ENCODE assay signal across 8 cellular contexts in genomic region chr3:4976109-4976508, GRCh38. TPM values are rescaled to one million over a fixed set of nuclear protein-coding genes. Genes with fewer than 3 reads are reported as not detected.
DNase-seq lines count a peak whose midpoint lies in the region; ATAC-seq and TF ChIP-seq lines count a peak whose summit lies in the region.

No MANE protein-coding gene starts in this region.

- H3K9me1 ChIP-seq in IMR-90 (ENCODE audit: insufficient read depth, low read length): no peaks in the 10 kb centered on the region

- peaks cover 6 to 13% of the 10 kb centered on the region in 2 experiments; a peak in 3 of 4 replicates for H3K79me1 ChIP-seq in IMR-90 (ENCODE audit: low read depth in 1 of 2, low read length in 2 of 2)

- peaks cover 42% of the 10 kb centered on the region for H3K4me1 Mint-ChIP-seq in T-helper 1 cell treated with Interleukin-12 subunit alpha and Interleukin-12 subunit beta and Interleukin-4 antibody, amounts not matched to agents 30 μg/mL and 1 μg/mL, for 36 hours (ENCODE audit: low read depth)
- H3K4me1 Mint-ChIP-seq in effector memory CD8-positive, alpha-beta T cell (ENCODE audit: low read depth in 2 of 2): peaks cover 28 to 35% of the 10 kb centered on the region in 2 donors
- H3K4me1 Mint-ChIP-seq in naive thymus-derived CD4-positive, alpha-beta T cell: peaks cover 13 to 41% (median 27%) of the 10 kb centered on the region in 7 donors

- H3K14ac ChIP-seq in IMR-90 (replicated peaks; ENCODE audit: low read depth, low read length): no peak overlapping the region

- peak overlapping the region; percentile 98 for H3K4me3 Mint-ChIP-seq in T-helper 1 cell treated with Interleukin-12 subunit alpha and Interleukin-12 subunit beta and Interleukin-4 antibody, amounts not matched to agents 30 μg/mL and 1 μg/mL, for 36 hours
- H3K4me3 Mint-ChIP-seq in effector memory CD8-positive, alpha-beta T cell: peak overlapping the region; percentile 99
- H3K4me3 Mint-ChIP-seq in naive thymus-derived CD4-positive, alpha-beta T cell: peak overlapping the region in 3 of 10 donors; percentile 90 to 100 (median 93)

- no peaks in the 10 kb centered on the region for H3K27me3 ChIP-seq in IMR-90 (ENCODE audit: control insufficient read depth, insufficient read depth, low read length)
- no peaks in the 10 kb centered on the region for H3K27me3 ChIP-seq in naive thymus-derived CD4-positive, alpha-beta T cell (ENCODE audit: control insufficient read depth in 2 of 2, insufficient read depth in 2 of 2, low read length in 2 of 2)

- no peak overlapping the region for H4K8ac ChIP-seq in IMR-90 (ENCODE audit: low read depth in 2 of 2, low read length in 2 of 2)

- no peak overlapping the region for H3K4me3 ChIP-seq in IMR-90 (ENCODE audit: insufficient read depth, low read depth, low read length)
- H3K4me3 ChIP-seq in naive thymus-derived CD4-positive, alpha-beta T cell (ENCODE audit: low read length): peak overlapping the region; percentile 71

- no peak overlapping the region for H3K9ac ChIP-seq in IMR-90 (ENCODE audit: low read depth, low read length)

- H4K5ac ChIP-seq in IMR-90 (ENCODE audit: low read depth, low read length): no peak overlapping the region

- TF ChIP-seq RAD21 in IMR-90 (IDR thresholded peaks at IDR 0.05; ENCODE audit: low read length): peak; percentile 66

- H3K4me2 ChIP-seq in IMR-90 (ENCODE audit: low read depth, low read length): no peak overlapping the region

- no peak overlapping the region for H3K27ac ChIP-seq in IMR-90 (ENCODE audit: insufficient read depth, low read length)
- no peak overlapping the region for H3K27ac ChIP-seq in naive thymus-derived CD4-positive, alpha-beta T cell (ENCODE audit: low read depth, low read length)

- no peaks in the 10 kb centered on the region for H3K36me3 ChIP-seq in IMR-90 (ENCODE audit: control insufficient read depth, insufficient read depth, low read length)
- H3K36me3 ChIP-seq in naive thymus-derived CD4-positive, alpha-beta T cell (ENCODE audit: control insufficient read depth in 2 of 3, insufficient read depth in 3 of 3, low read length in 3 of 3): no peaks in the 10 kb centered on the region

- H2BK120ac ChIP-seq in IMR-90 (ENCODE audit: low read depth, low read length): no peak overlapping the region

- H3K4me1 ChIP-seq in IMR-90 (ENCODE audit: control insufficient read depth, insufficient read depth, low read length): peaks cover 5% of the 10 kb centered on the region; the same call in 1 of the 2 replicates
- H3K4me1 ChIP-seq in naive thymus-derived CD4-positive, alpha-beta T cell (ENCODE audit: control insufficient read depth in 2 of 2, insufficient read depth in 2 of 2, low read length in 2 of 2): peaks cover 12 to 16% of the 10 kb centered on the region in 2 donors

- no peak overlapping the region for H2BK15ac ChIP-seq in IMR-90 (ENCODE audit: low read depth, low read length)

- no peak overlapping the region for H4K91ac ChIP-seq in IMR-90 (ENCODE audit: insufficient read depth, low read depth, low read length)

- H3K27ac Mint-ChIP-seq in T-helper 1 cell treated with Interleukin-12 subunit alpha and Interleukin-12 subunit beta and Interleukin-4 antibody, amounts not matched to agents 30 μg/mL and 1 μg/mL, for 36 hours: peak overlapping the region; percentile 99
- H3K27ac Mint-ChIP-seq in effector memory CD8-positive, alpha-beta T cell: peak overlapping the region; percentile 99 to 100
- peak overlapping the region in 4 of 9 donors; percentile 18 to 100 (median 64) for H3K27ac Mint-ChIP-seq in naive thymus-derived CD4-positive, alpha-beta T cell

- no peak overlapping the region for H3K56ac ChIP-seq in IMR-90 (ENCODE audit: extremely low read depth, insufficient read depth, low read length)

- peak; percentile 63 for TF ChIP-seq CTCF in IMR-90 (conservative IDR thresholded peaks at IDR 0.05; ENCODE audit: low read depth, low read length)

- peak overlapping the region; percentile 10 for H2AFZ ChIP-seq in IMR-90 (replicated peaks; ENCODE audit: low read length, poor library complexity)

- WGBS in IMR-90 (ENCODE audit: extremely low coverage in 2 of 2, insufficient read length in 1 of 2), 2 experiments: no CpG with 5 or more reads among the region's 4 CpGs

- no peaks in the 10 kb centered on the region for H4K20me1 ChIP-seq in IMR-90 (ENCODE audit: insufficient read depth, low read length)

- ATAC-seq in IMR-90 (ENCODE audit: low read depth) (no peak), GM21825 (IDR thresholded peaks at IDR 0.05; ENCODE audit: unreplicated experiment) (no peak), GM21367 (IDR thresholded peaks at IDR 0.05; ENCODE audit: unreplicated experiment) (no peak), GM19463 (IDR thresholded peaks at IDR 0.05; ENCODE audit: unreplicated experiment) (no peak)
- ATAC-seq in effector memory CD8-positive, alpha-beta T cell (replicated peaks): no peak
- ATAC-seq in naive thymus-derived CD4-positive, alpha-beta T cell: no peak

- CTCF ChIA-PET in IMR-90 (lab: Yijun Ruan, JAX): interaction anchor here (0.8 to 2.1 kb wide), 6 partner anchors 47 to 264 kb away, joined by 3 to 14 read pairs (median 4); no protein-coding TSS in a partner anchor
- CTCF ChIA-PET in naive thymus-derived CD4-positive, alpha-beta T cell (lab: Charles Lee): interaction anchor here (0.6 to 1.8 kb wide), 7 partner anchors 11 to 264 kb away, joined by 3 to 9 read pairs (median 3); no protein-coding TSS in a partner anchor

- no peak overlapping the region for H3K18ac ChIP-seq in IMR-90 (ENCODE audit: low read depth, low read length)

- no peak overlapping the region for H2BK5ac ChIP-seq in IMR-90 (ENCODE audit: low read depth, low read length, poor library complexity, severe bottlenecking)

- DNase-seq in DMS114 treated with DMSO at 0.1 percent for 48 hours (lab: John Stamatoyannopoulos, UW; ENCODE audit: unreplicated experiment) (peak; percentile 35), IMR-90 (peak; percentile 63)
- peak in 1 of 3 experiments; percentile 14 for DNase-seq in effector memory CD8-positive, alpha-beta T cell
- peak in 2 of 9 donors; percentile 14 to 18 for DNase-seq in naive thymus-derived CD4-positive, alpha-beta T cell

- H2AK9ac ChIP-seq in IMR-90 (replicated peaks; ENCODE audit: low read depth, low read length, poor library complexity): no peak overlapping the region

- H3K4ac ChIP-seq in IMR-90 (ENCODE audit: low read depth, low read length): no peak overlapping the region

- in situ Hi-C loops in IMR-90 (cut with MboI; ENCODE audit: low sequenced_read_pairs): loop anchor here (10.0 kb wide), 1 partner anchor 141 kb away; no protein-coding TSS in a partner anchor

- dilution Hi-C loops in IMR-90 (cut with HindIII; ENCODE audit: low sequenced_read_pairs, unreplicated experiment): no loop called here

- intact Hi-C loops in IMR-90 (cut with micrococcal nuclease): loop anchor here (1.0 to 5.0 kb wide), 3 partner anchors 134 to 320 kb away; no protein-coding TSS in a partner anchor
- intact Hi-C loops in naive thymus-derived CD4-positive, alpha-beta T cell (cut with micrococcal nuclease): loop anchor here in 1 of 2 donors (5.0 kb wide), 2 partner anchors 69 to 89 kb away; no protein-coding TSS in a partner anchor

- no peaks in the 10 kb centered on the region for H3K27me3 Mint-ChIP-seq in T-helper 1 cell treated with Interleukin-12 subunit alpha and Interleukin-12 subunit beta and Interleukin-4 antibody, amounts not matched to agents 30 μg/mL and 1 μg/mL, for 36 hours (ENCODE audit: low read depth)
- H3K27me3 Mint-ChIP-seq in effector memory CD8-positive, alpha-beta T cell: no peaks in the 10 kb centered on the region
- peaks cover 0 to 2% (median 0%) of the 10 kb centered on the region in 5 donors for H3K27me3 Mint-ChIP-seq in naive thymus-derived CD4-positive, alpha-beta T cell

- TF ChIP-seq POLR2A in IMR-90 (IDR thresholded peaks at IDR 0.05; ENCODE audit: low read depth, low read length): no peak

- H3K36me3 Mint-ChIP-seq in T-helper 1 cell treated with Interleukin-12 subunit alpha and Interleukin-12 subunit beta and Interleukin-4 antibody, amounts not matched to agents 30 μg/mL and 1 μg/mL, for 36 hours (ENCODE audit: low read depth): peaks cover 37% of the 10 kb centered on the region
- peaks cover 53% of the 10 kb centered on the region for H3K36me3 Mint-ChIP-seq in effector memory CD8-positive, alpha-beta T cell (ENCODE audit: insufficient read depth)
- peaks cover 0 to 39% (median 0%) of the 10 kb centered on the region in 5 donors for H3K36me3 Mint-ChIP-seq in naive thymus-derived CD4-positive, alpha-beta T cell

- H2AK5ac ChIP-seq in IMR-90 (ENCODE audit: low read depth, low read length): no peak overlapping the region

- BruUV-seq in IMR-90 (replicated peaks; lab: Mats Ljungman, UMichigan): no TSS peak

- H3K9me3 Mint-ChIP-seq in T-helper 1 cell treated with Interleukin-12 subunit alpha and Interleukin-12 subunit beta and Interleukin-4 antibody, amounts not matched to agents 30 μg/mL and 1 μg/mL, for 36 hours: peaks cover 19% of the 10 kb centered on the region
- H3K9me3 Mint-ChIP-seq in effector memory CD8-positive, alpha-beta T cell: no peaks in the 10 kb centered on the region
- H3K9me3 Mint-ChIP-seq in naive thymus-derived CD4-positive, alpha-beta T cell: peaks cover 0 to 9% (median 0%) of the 10 kb centered on the region in 11 donors

- no peaks in the 10 kb centered on the region for H3K9me3 ChIP-seq in IMR-90 (ENCODE audit: control insufficient read depth, insufficient read depth, low read length)
- no peaks in the 10 kb centered on the region for H3K9me3 ChIP-seq in naive thymus-derived CD4-positive, alpha-beta T cell (ENCODE audit: control insufficient read depth in 2 of 3, low read length in 3 of 3)

- H2BK20ac ChIP-seq in IMR-90 (ENCODE audit: low read depth, low read length): no peak overlapping the region

- no peak overlapping the region for H3K23ac ChIP-seq in IMR-90 (ENCODE audit: low read depth, low read length)

- POLR2A ChIA-PET in IMR-90 (lab: Charles Lee; ENCODE audit: unreplicated experiment): no interaction called here
- POLR2A ChIA-PET in naive thymus-derived CD4-positive, alpha-beta T cell (lab: Charles Lee): interaction anchor here (1.1 to 2.6 kb wide), 6 partner anchors 10 to 483 kb away, joined by 3 to 8 read pairs (median 4); partner anchors contain the start of gene ITPR1

TF ChIP-seq in IMR-90, 13 proteins besides CTCF, POLR2A, EP300 and RAD21:
- TF ChIP-seq CHD1 (IDR thresholded peaks at IDR 0.05; ENCODE audit: low read depth, low read length): no peak
- no peak for TF ChIP-seq RCOR1 (IDR thresholded peaks at IDR 0.05; ENCODE audit: insufficient replicate concordance, low read length)
- TF ChIP-seq CEBPB (IDR thresholded peaks at IDR 0.05; ENCODE audit: low read depth, low read length): peak; percentile 95
- TF ChIP-seq MAFK (IDR thresholded peaks at IDR 0.05; ENCODE audit: low read depth, low read length): no peak
- peak; percentile 72 for TF ChIP-seq SMC3 (IDR thresholded peaks at IDR 0.05; ENCODE audit: low read depth, low read length)
- TF ChIP-seq FOS (IDR thresholded peaks at IDR 0.05; ENCODE audit: low read depth, low read length): no peak

RNA-seq across cellular contexts. Expression of gene BHLHE40, which starts 3.1 kb away (rescaled TPM):
- 22.8 and 24.2 TPM in 2 replicates for total RNA-seq in IMR-90 (2012; rRNA removed)
- polyA plus RNA-seq in IMR-90 (2012; rRNA removed): 31.1 and 31.8 TPM in 2 replicates
- polyA plus RNA-seq in IMR-90 (2012; cell fraction: cytosol; rRNA removed): 26.0 and 43.6 TPM in 2 replicates
- 147 and 366 TPM in 2 replicates for polyA plus RNA-seq in IMR-90 (2012; cell fraction: nucleus; rRNA removed; ENCODE audit: low replicate concordance)
- 100 to 1,000 TPM in 2 of 5 experiments, 10 to 100 TPM in 1, 1 to 10 TPM in 2; 3.9 to 383 (median 71.2) TPM for total RNA-seq in naive thymus-derived CD4-positive, alpha-beta T cell
- 1 to 10 TPM in 1 of 2 donors, under 1 TPM in 1; 0.82 to 3.1 TPM for polyA plus RNA-seq in naive thymus-derived CD4-positive, alpha-beta T cell
